ENCODE assay signal across 1 cellular context in the genomic region with DNA sequence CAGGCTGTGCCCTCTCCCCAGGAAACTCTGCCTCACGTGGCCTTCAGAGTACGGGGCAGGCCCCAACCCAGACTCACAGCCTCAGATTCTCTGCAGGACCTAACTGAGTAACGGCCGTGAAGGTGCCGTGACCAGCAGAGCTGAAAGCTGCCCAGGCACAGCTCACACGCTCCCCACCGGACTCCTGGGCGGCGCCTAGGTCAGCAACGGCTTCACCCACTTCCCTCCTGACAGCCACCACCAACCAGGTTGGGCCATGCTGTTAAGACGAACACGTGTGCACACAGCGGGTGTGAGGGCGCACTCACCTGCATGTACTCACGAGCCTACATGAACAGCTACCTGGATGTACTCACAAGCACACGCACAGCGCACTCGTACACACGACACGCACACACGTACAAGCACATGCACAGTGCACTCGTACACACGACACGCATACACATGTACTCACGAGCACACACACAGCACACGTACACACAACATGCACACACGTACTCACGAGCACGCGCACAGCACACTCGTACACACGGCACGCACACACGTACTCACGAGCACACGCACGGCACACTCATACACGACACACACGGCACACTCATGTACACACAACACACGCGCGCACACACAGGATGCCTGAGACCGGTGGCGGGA.
TF ChIP-seq lines count a peak whose summit lies in the region.

No MANE protein-coding gene starts in this region.

TF ChIP-seq in K562, 482 proteins besides CTCF, POLR2A, EP300 and RAD21:
- peak; percentile 49; the same call in 1 of the 2 replicates for TF ChIP-seq SUPT5H (IDR thresholded peaks at IDR 0.05)
- TF ChIP-seq TARDBP (IDR thresholded peaks at IDR 0.05): peak; percentile 94
- TF ChIP-seq POLR2B (IDR thresholded peaks at IDR 0.05; ENCODE audit: low read depth, partially characterized antibody): peak; percentile 24
- TF ChIP-seq, protein P1, sequence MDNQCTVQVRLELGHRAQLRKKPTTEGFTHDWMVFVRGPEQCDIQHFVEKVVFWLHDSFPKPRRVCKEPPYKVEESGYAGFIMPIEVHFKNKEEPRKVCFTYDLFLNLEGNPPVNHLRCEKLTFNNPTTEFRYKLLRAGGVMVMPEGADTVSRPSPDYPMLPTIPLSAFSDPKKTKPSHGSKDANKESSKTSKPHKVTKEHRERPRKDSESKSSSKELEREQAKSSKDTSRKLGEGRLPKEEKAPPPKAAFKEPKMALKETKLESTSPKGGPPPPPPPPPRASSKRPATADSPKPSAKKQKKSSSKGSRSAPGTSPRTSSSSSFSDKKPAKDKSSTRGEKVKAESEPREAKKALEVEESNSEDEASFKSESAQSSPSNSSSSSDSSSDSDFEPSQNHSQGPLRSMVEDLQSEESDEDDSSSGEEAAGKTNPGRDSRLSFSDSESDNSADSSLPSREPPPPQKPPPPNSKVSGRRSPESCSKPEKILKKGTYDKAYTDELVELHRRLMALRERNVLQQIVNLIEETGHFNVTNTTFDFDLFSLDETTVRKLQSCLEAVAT (IDR thresholded peaks at IDR 0.05): 0 out of 4 replicates have a peak, but pooled peaks of 1 of the 2 experiments have one; percentile 44
- peak; percentile 47; the same call in 1 of the 2 replicates for TF ChIP-seq POLR2G (IDR thresholded peaks at IDR 0.05; ENCODE audit: low read depth, low read length)
- TF ChIP-seq, protein P2, sequence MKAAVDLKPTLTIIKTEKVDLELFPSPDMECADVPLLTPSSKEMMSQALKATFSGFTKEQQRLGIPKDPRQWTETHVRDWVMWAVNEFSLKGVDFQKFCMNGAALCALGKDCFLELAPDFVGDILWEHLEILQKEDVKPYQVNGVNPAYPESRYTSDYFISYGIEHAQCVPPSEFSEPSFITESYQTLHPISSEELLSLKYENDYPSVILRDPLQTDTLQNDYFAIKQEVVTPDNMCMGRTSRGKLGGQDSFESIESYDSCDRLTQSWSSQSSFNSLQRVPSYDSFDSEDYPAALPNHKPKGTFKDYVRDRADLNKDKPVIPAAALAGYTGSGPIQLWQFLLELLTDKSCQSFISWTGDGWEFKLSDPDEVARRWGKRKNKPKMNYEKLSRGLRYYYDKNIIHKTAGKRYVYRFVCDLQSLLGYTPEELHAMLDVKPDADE (conservative IDR thresholded peaks at IDR 0.05; ENCODE audit: control insufficient read depth, low read depth, low read length): no peak
- TF ChIP-seq ARID2 (IDR thresholded peaks at IDR 0.05): peak; percentile 37; the same call in 1 of the 2 replicates
- TF ChIP-seq KDM1A (IDR thresholded peaks at IDR 0.05): peak in 1 of 2 experiments; percentile 92; a peak in 2 of 4 replicates
- no peak for TF ChIP-seq ZNF766 (CRISPR knock-in tag; conservative IDR thresholded peaks at IDR 0.05)
- peak; percentile 61; the same call in 1 of the 2 replicates for TF ChIP-seq STAT5A (IDR thresholded peaks at IDR 0.05; ENCODE audit: borderline replicate concordance, low read length)
- TF ChIP-seq, protein P3, sequence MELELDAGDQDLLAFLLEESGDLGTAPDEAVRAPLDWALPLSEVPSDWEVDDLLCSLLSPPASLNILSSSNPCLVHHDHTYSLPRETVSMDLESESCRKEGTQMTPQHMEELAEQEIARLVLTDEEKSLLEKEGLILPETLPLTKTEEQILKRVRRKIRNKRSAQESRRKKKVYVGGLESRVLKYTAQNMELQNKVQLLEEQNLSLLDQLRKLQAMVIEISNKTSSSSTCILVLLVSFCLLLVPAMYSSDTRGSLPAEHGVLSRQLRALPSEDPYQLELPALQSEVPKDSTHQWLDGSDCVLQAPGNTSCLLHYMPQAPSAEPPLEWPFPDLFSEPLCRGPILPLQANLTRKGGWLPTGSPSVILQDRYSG (tag; conservative IDR thresholded peaks at IDR 0.05; ENCODE audit: low read depth): no peak
TF ChIP-seq in K562: peak in this region for 8.
